16 cellular contexts compared by ENCODE assay signal in genomic region chr13:87999141-87999765, GRCh38.
DNase-seq lines count a peak whose midpoint lies in the region; ATAC-seq and TF ChIP-seq lines count a peak whose summit lies in the region.
"Had no signal": no experiment of that assay in that cellular context is flagged by ENCODE, and none has a peak within 500 bp of the region (broad histone marks: within the 10 kb centered on the region; RNA-seq: fewer than 3 reads in every experiment).

No MANE protein-coding gene starts in this region.

- no peak overlapping the region for H2BK15ac ChIP-seq in mesenchymal stem cell (ENCODE audit: low read depth, poor library complexity, severe bottlenecking)

- peak overlapping the region in 1 of 2 experiments; percentile 50 for H3K4ac ChIP-seq in mesenchymal stem cell (ENCODE audit: low read depth in 1 of 2, low read length in 2 of 2)

- peak overlapping the region; percentile 35 for H4K8ac ChIP-seq in mesenchymal stem cell (ENCODE audit: low read length)

- no peak overlapping the region for H2BK120ac ChIP-seq in mesenchymal stem cell (ENCODE audit: low read depth, low read length)

- H2BK5ac ChIP-seq in mesenchymal stem cell (ENCODE audit: low read depth, low read length, poor library complexity, severe bottlenecking) = peak overlapping the region; percentile 76

- H2AFZ ChIP-seq in Karpas-422 (ENCODE audit: low read length) (peak overlapping the region; percentile 87), mammary epithelial cell (ENCODE audit: low read depth, low read length) (peak overlapping the region; percentile 38), mesenchymal stem cell (ENCODE audit: low read depth, low read length) (no peak overlapping the region), smooth muscle cell (ENCODE audit: low read depth) (no peak overlapping the region)
- H2AFZ ChIP-seq: PC-9 had no signal

- H3K9ac ChIP-seq in Karpas-422 (ENCODE audit: low read length) (no peak overlapping the region), mammary epithelial cell (ENCODE audit: insufficient read depth, low read length) (no peak overlapping the region), mesenchymal stem cell (ENCODE audit: low read length) (no peak overlapping the region), smooth muscle cell (ENCODE audit: low read depth) (no peak overlapping the region)
- H3K9ac ChIP-seq: BLaER1 treated with 17β-estradiol and CSF1 and Interleukin-3, amounts not matched to agents 10 nM and 100 nM had no signal

- H3K4me2 ChIP-seq in Karpas-422 (ENCODE audit: low read depth, low read length, poor library complexity, severe bottlenecking) (no peak overlapping the region), mammary epithelial cell (ENCODE audit: insufficient read depth, low read depth, low read length) (no peak overlapping the region), mesenchymal stem cell (ENCODE audit: low read length, poor library complexity, severe bottlenecking) (no peak overlapping the region), smooth muscle cell (no peak overlapping the region)
- H3K4me2 ChIP-seq: BLaER1 treated with 17β-estradiol and CSF1 and Interleukin-3, amounts not matched to agents 10 nM and 100 nM; PC-9 had no signal

- DNase-seq in Caki2 (ENCODE audit: low read depth) (peak; percentile 74), Karpas-422 (no peak), mammary epithelial cell (no peak), mesenchymal stem cell (peak; percentile 53), smooth muscle cell (lab: John Stamatoyannopoulos, UW; ENCODE audit: unreplicated experiment) (no peak), pons (ENCODE audit: low spot score) (no peak)
- DNase-seq in activated CD4-positive, alpha-beta T cell treated with anti-CD3 and anti-CD28 coated beads for 1 hour = no peak
- DNase-seq: aorta; H7; NCI-H1092; NCI-H446 treated with DMSO at 0.1 percent for 48 hours; stimulated activated naive CD8-positive, alpha-beta T cell treated with anti-CD3 and anti-CD28 coated beads, Interleukin-15, amount 100 ng/mL, for 72 hours; T-helper 17 cell had no signal

- H3K27me3 ChIP-seq in Karpas-422 (ENCODE audit: low read length) = no peaks in the 10 kb centered on the region
- H3K27me3 ChIP-seq in mammary epithelial cell (ENCODE audit: insufficient read depth, low read length) = no peaks in the 10 kb centered on the region
- no peaks in the 10 kb centered on the region for H3K27me3 ChIP-seq in mesenchymal stem cell (ENCODE audit: control insufficient read depth in 1 of 2, insufficient read depth in 1 of 2, low read length in 2 of 2)
- H3K27me3 ChIP-seq in smooth muscle cell (ENCODE audit: low read depth) = no peaks in the 10 kb centered on the region
- H3K27me3 ChIP-seq: BLaER1 treated with 17β-estradiol and CSF1 and Interleukin-3, amounts not matched to agents 10 nM and 100 nM had no signal

- no peaks in the 10 kb centered on the region for H3K9me2 ChIP-seq in Karpas-422 (replicated peaks; ENCODE audit: insufficient read depth, low read length)

- no peak for TF ChIP-seq CTCF in mammary epithelial cell (conservative IDR thresholded peaks at IDR 0.05 in 1 of 2, IDR thresholded peaks at IDR 0.05 in 1 of 2; ENCODE audit: extremely low read depth in 1 of 2, insufficient read depth in 1 of 2, low read depth in 1 of 2, low read length in 2 of 2)
- no peak for TF ChIP-seq CTCF in smooth muscle cell (IDR thresholded peaks at IDR 0.05; ENCODE audit: borderline replicate concordance, insufficient read depth, poor library complexity, severe bottlenecking)

- H4K20me1 ChIP-seq in Karpas-422 (ENCODE audit: insufficient read depth, low read depth, low read length) = no peaks in the 10 kb centered on the region
- H4K20me1 ChIP-seq in mammary epithelial cell (ENCODE audit: insufficient read depth, low read length) = no peaks in the 10 kb centered on the region
- no peaks in the 10 kb centered on the region for H4K20me1 ChIP-seq in smooth muscle cell (ENCODE audit: low read depth)
- H4K20me1 ChIP-seq: BLaER1 treated with 17β-estradiol and CSF1 and Interleukin-3, amounts not matched to agents 10 nM and 100 nM had no signal

- H3K14ac ChIP-seq in mesenchymal stem cell (ENCODE audit: low read length in 2 of 2) = no peak overlapping the region

- H3K4me1 ChIP-seq in Karpas-422 (ENCODE audit: low read length) = no peaks in the 10 kb centered on the region
- H3K4me1 ChIP-seq in mammary epithelial cell (ENCODE audit: insufficient read depth, low read length) = peaks cover 8% of the 10 kb centered on the region
- H3K4me1 ChIP-seq in mesenchymal stem cell (ENCODE audit: control insufficient read depth, insufficient read depth, low read depth, low read length) = peaks cover 15% of the 10 kb centered on the region
- no peaks in the 10 kb centered on the region for H3K4me1 ChIP-seq in smooth muscle cell (ENCODE audit: low read depth)
- H3K4me1 ChIP-seq: BLaER1 treated with 17β-estradiol and CSF1 and Interleukin-3, amounts not matched to agents 10 nM and 100 nM had no signal

- H3K9me3 ChIP-seq in Karpas-422 (ENCODE audit: low read length) = peaks cover 9% of the 10 kb centered on the region
- peaks cover 6% of the 10 kb centered on the region for H3K9me3 ChIP-seq in mammary epithelial cell (replicated peaks; ENCODE audit: insufficient read depth, low read length)
- no peaks in the 10 kb centered on the region for H3K9me3 ChIP-seq in mesenchymal stem cell (ENCODE audit: control insufficient read depth, low read length)
- no peaks in the 10 kb centered on the region for H3K9me3 ChIP-seq in smooth muscle cell (replicated peaks; ENCODE audit: low read depth)

- no peak overlapping the region for H3K4me3 ChIP-seq in Karpas-422 (ENCODE audit: low read length)
- H3K4me3 ChIP-seq in mammary epithelial cell (replicated peaks in 1 of 3; ENCODE audit: insufficient read depth in 1 of 3, low read depth in 2 of 3, low read length in 3 of 3) = no peak overlapping the region
- H3K4me3 ChIP-seq in mesenchymal stem cell (ENCODE audit: insufficient read depth in 1 of 2, low read depth in 1 of 2, low read length in 2 of 2) = no peak overlapping the region
- H3K4me3 ChIP-seq in smooth muscle cell = no peak overlapping the region
- H3K4me3 ChIP-seq: BLaER1 treated with 17β-estradiol and CSF1 and Interleukin-3, amounts not matched to agents 10 nM and 100 nM; PC-9 had no signal

- H2BK12ac ChIP-seq in mesenchymal stem cell (ENCODE audit: low read length in 2 of 2) = no peak overlapping the region

- in situ Hi-C loops in Caki2 (cut with HindIII; ENCODE audit: low pct_unique_long_range_greater_than_20kb, low sequenced_read_pairs) (no loop called here), mammary epithelial cell (cut with MboI; ENCODE audit: low sequenced_read_pairs in 2 of 2) (no loop called here)

- ATAC-seq in HG03565 (IDR thresholded peaks at IDR 0.05; ENCODE audit: unreplicated experiment) = no peak
- ATAC-seq: stimulated activated naive CD8-positive, alpha-beta T cell treated with anti-CD3 and anti-CD28 coated beads, Interleukin-15, amount 100 ng/mL, for 72 hours; T-helper 17 cell had no signal

- CTCF ChIA-PET in mammary epithelial cell (lab: Charles Lee; ENCODE audit: low non-redundant PET) = no interaction called here

- intact Hi-C loops in mammary epithelial cell (cut with micrococcal nuclease) = no loop called here

- no TSS peak for BruUV-seq in mammary epithelial cell (replicated peaks; lab: Mats Ljungman, UMichigan)

- WGBS in mammary epithelial cell (ENCODE audit: low coverage, missing lambda C conversion rate) = 89% methylated on average over 4 of the region's 4 CpGs
- 3% methylated on average over 1 of the region's 4 CpGs for WGBS in mesenchymal stem cell
- 84% methylated on average over 4 of the region's 4 CpGs for WGBS in smooth muscle cell (ENCODE audit: low lambda C conversion rate)

- H3K79me2 ChIP-seq in Karpas-422 (ENCODE audit: low read length) (no peaks in the 10 kb centered on the region), mammary epithelial cell (ENCODE audit: insufficient read depth, low read length) (no peaks in the 10 kb centered on the region), smooth muscle cell (ENCODE audit: low read depth) (no peaks in the 10 kb centered on the region)

- H3K27ac ChIP-seq in Karpas-422 (ENCODE audit: low read length) = no peak overlapping the region
- H3K27ac ChIP-seq in mammary epithelial cell (ENCODE audit: insufficient read depth, low read depth, low read length) = no peak overlapping the region
- peak overlapping the region; percentile 98 for H3K27ac ChIP-seq in mesenchymal stem cell (ENCODE audit: low read length, poor library complexity, severe bottlenecking)
- H3K27ac ChIP-seq in smooth muscle cell (ENCODE audit: low read depth) = no peak overlapping the region
- H3K27ac ChIP-seq: BLaER1 treated with 17β-estradiol and CSF1 and Interleukin-3, amounts not matched to agents 10 nM and 100 nM; PC-9 had no signal

- no peaks in the 10 kb centered on the region for H3K79me1 ChIP-seq in mesenchymal stem cell (replicated peaks; ENCODE audit: low read length, poor library complexity, severe bottlenecking)

- peak overlapping the region; percentile 27 for H2AK5ac ChIP-seq in mesenchymal stem cell (ENCODE audit: low read length, severe bottlenecking)

- no peak overlapping the region for H3K18ac ChIP-seq in mesenchymal stem cell (ENCODE audit: low read depth in 1 of 2, low read length in 2 of 2)

- no peaks in the 10 kb centered on the region for H3K36me3 ChIP-seq in Karpas-422 (ENCODE audit: insufficient read depth, low read length)
- no peaks in the 10 kb centered on the region for H3K36me3 ChIP-seq in mammary epithelial cell (ENCODE audit: insufficient read depth, low read length)
- no peaks in the 10 kb centered on the region for H3K36me3 ChIP-seq in mesenchymal stem cell (ENCODE audit: control insufficient read depth in 1 of 2, insufficient read depth in 2 of 2, low read depth in 1 of 2, low read length in 2 of 2)
- H3K36me3 ChIP-seq in smooth muscle cell (ENCODE audit: low read depth) = no peaks in the 10 kb centered on the region
- H3K36me3 ChIP-seq: BLaER1 treated with 17β-estradiol and CSF1 and Interleukin-3, amounts not matched to agents 10 nM and 100 nM had no signal

- no peak overlapping the region for H4K91ac ChIP-seq in mesenchymal stem cell (ENCODE audit: low read length)

- no peaks in the 10 kb centered on the region for H3F3A ChIP-seq in smooth muscle cell (ENCODE audit: low read depth)

- dilution Hi-C loops in mammary epithelial cell (cut with HindIII; ENCODE audit: low sequenced_read_pairs) = no loop called here

- H3K23ac ChIP-seq in mesenchymal stem cell (ENCODE audit: low read length in 2 of 2) = no peak overlapping the region

Comparison
In these comparisons a context has a peak if more than half of its experiments do, and no peak if none do; other contexts are left out.
1. DNase-seq: peak in Caki2 (single experiment) and mesenchymal stem cell (single experiment); none in Karpas-422 (single experiment), mammary epithelial cell (single experiment), smooth muscle cell (single experiment), pons (single experiment) and activated CD4-positive, alpha-beta T cell treated with anti-CD3 and anti-CD28 coated beads for 1 hour (single experiment).
2. H2AFZ ChIP-seq: peak in Karpas-422 (single experiment) and mammary epithelial cell (single experiment); none in mesenchymal stem cell (single experiment) and smooth muscle cell (single experiment).